In the genomic region with DNA sequence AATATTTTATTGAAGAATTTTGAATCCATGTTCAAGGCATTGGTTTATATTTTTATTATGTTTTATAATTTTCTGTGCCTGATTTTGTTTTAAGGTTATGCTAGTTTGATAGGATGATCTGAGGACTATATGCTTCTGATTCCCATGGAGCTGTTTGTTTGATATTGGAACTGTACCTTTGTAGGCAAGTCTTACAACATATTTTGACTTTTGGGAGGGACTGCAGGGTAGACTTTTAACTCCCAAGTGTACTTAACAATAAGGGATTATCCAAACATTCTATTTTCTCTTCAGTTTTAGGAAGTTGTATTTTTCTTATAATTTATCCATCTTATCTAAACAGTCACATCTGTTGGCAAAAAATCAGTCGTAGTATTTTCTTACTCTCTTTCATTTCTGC, we compare ENCODE assay signal across 21 cellular contexts.
"Had no signal": no experiment of that assay in that cellular context is flagged by ENCODE, and none has a peak within 500 bp of the region (broad histone marks: within the 10 kb centered on the region; RNA-seq: fewer than 3 reads in every experiment).

No MANE protein-coding gene starts in this region.

- DNase-seq: cerebellar nuclear complex; effector memory CD8-positive, alpha-beta T cell; esophagus squamous epithelium; heart left ventricle; hippocampal formation; kidney glomerular epithelial cell; lower lobe of right lung; mesendoderm; naive B cell; psoas muscle; retina; stimulated activated CD4-positive, alpha-beta T cell treated with anti-CD3 and anti-CD28 coated beads, Interleukin-2, amount 100 ng/mL, for 24 hours; stimulated activated CD4-positive, alpha-beta T cell treated with anti-CD3 and anti-CD28 coated beads, Interleukin-4, amount 100 ng/mL, for 4 hours; stimulated activated naive B cell treated with anti-CD40 and anti-IgM and Interleukin-4, amounts not matched to agents 10 μg/mL and 1 μg/mL and 100 μg/mL, for 72 hours; stimulated activated naive CD8-positive, alpha-beta T cell treated with anti-CD3 and anti-CD28 coated beads, Interleukin-15, amount 100 ng/mL, for 72 hours; testis; transverse colon had no signal

- ATAC-seq: effector memory CD8-positive, alpha-beta T cell; heart left ventricle; lower lobe of right lung; psoas muscle; sciatic nerve; stimulated activated naive B cell treated with anti-CD40 and anti-IgM and Interleukin-4, amounts not matched to agents 10 μg/mL and 1 μg/mL and 100 μg/mL, for 72 hours; stimulated activated naive CD8-positive, alpha-beta T cell treated with anti-CD3 and anti-CD28 coated beads, Interleukin-15, amount 100 ng/mL, for 72 hours had no signal

- H3K9me3 ChIP-seq: esophagus squamous epithelium, psoas muscle, testis, transverse colon had no signal

- H3K27me3 Mint-ChIP-seq: dendritic cell treated with granulocyte-macrophage colony-stimulating factor and Interleukin-4, amounts not matched to agents 40 ng/mL and 50 ng/mL, for 4 days; effector memory CD8-positive, alpha-beta T cell; naive B cell; stimulated activated naive B cell treated with anti-CD40 and anti-IgM and Interleukin-4, amounts not matched to agents 10 μg/mL and 1 μg/mL and 100 μg/mL, for 72 hours; stimulated activated naive CD8-positive, alpha-beta T cell treated with anti-CD3 and anti-CD28 coated beads, Interleukin-15, amount 100 ng/mL, for 72 hours had no signal

- H3K27me3 ChIP-seq: esophagus squamous epithelium, heart left ventricle, testis, transverse colon had no signal

- H3K36me3 ChIP-seq: esophagus squamous epithelium, heart left ventricle, lower lobe of right lung, transverse colon had no signal

- FAIRE-seq: islet of Langerhans had no signal

- H3K9me3 Mint-ChIP-seq: dendritic cell treated with granulocyte-macrophage colony-stimulating factor and Interleukin-4, amounts not matched to agents 40 ng/mL and 50 ng/mL, for 4 days; effector memory CD8-positive, alpha-beta T cell; stimulated activated naive CD8-positive, alpha-beta T cell treated with anti-CD3 and anti-CD28 coated beads, Interleukin-15, amount 100 ng/mL, for 72 hours had no signal

- H3K4me3 ChIP-seq: esophagus squamous epithelium, heart left ventricle, lower lobe of right lung, psoas muscle, testis, transverse colon had no signal

- H3K27ac ChIP-seq: esophagus squamous epithelium, heart left ventricle, lower lobe of right lung, psoas muscle, testis, transverse colon had no signal

- H3K4me3 Mint-ChIP-seq: dendritic cell treated with granulocyte-macrophage colony-stimulating factor and Interleukin-4, amounts not matched to agents 40 ng/mL and 50 ng/mL, for 4 days; effector memory CD8-positive, alpha-beta T cell; naive B cell; nephron; stimulated activated naive B cell treated with anti-CD40 and anti-IgM and Interleukin-4, amounts not matched to agents 10 μg/mL and 1 μg/mL and 100 μg/mL, for 72 hours; stimulated activated naive CD8-positive, alpha-beta T cell treated with anti-CD3 and anti-CD28 coated beads, Interleukin-15, amount 100 ng/mL, for 72 hours had no signal

- H3K27ac Mint-ChIP-seq: dendritic cell treated with granulocyte-macrophage colony-stimulating factor and Interleukin-4, amounts not matched to agents 40 ng/mL and 50 ng/mL, for 4 days; effector memory CD8-positive, alpha-beta T cell; stimulated activated naive B cell treated with anti-CD40 and anti-IgM and Interleukin-4, amounts not matched to agents 10 μg/mL and 1 μg/mL and 100 μg/mL, for 72 hours; stimulated activated naive CD8-positive, alpha-beta T cell treated with anti-CD3 and anti-CD28 coated beads, Interleukin-15, amount 100 ng/mL, for 72 hours had no signal

- H3K4me1 ChIP-seq: esophagus squamous epithelium, lower lobe of right lung, psoas muscle, testis had no signal
